Comparison of ENCODE assay signal across 1 cellular context in genomic region chr15:38589502-38589901, GRCh38.
TF ChIP-seq lines count a peak whose summit lies in the region.

No MANE protein-coding gene starts in this region.

TF ChIP-seq in K562, 482 proteins besides CTCF, POLR2A, EP300 and RAD21 (continued from another document and continues in another):
- TF ChIP-seq, protein P1, sequence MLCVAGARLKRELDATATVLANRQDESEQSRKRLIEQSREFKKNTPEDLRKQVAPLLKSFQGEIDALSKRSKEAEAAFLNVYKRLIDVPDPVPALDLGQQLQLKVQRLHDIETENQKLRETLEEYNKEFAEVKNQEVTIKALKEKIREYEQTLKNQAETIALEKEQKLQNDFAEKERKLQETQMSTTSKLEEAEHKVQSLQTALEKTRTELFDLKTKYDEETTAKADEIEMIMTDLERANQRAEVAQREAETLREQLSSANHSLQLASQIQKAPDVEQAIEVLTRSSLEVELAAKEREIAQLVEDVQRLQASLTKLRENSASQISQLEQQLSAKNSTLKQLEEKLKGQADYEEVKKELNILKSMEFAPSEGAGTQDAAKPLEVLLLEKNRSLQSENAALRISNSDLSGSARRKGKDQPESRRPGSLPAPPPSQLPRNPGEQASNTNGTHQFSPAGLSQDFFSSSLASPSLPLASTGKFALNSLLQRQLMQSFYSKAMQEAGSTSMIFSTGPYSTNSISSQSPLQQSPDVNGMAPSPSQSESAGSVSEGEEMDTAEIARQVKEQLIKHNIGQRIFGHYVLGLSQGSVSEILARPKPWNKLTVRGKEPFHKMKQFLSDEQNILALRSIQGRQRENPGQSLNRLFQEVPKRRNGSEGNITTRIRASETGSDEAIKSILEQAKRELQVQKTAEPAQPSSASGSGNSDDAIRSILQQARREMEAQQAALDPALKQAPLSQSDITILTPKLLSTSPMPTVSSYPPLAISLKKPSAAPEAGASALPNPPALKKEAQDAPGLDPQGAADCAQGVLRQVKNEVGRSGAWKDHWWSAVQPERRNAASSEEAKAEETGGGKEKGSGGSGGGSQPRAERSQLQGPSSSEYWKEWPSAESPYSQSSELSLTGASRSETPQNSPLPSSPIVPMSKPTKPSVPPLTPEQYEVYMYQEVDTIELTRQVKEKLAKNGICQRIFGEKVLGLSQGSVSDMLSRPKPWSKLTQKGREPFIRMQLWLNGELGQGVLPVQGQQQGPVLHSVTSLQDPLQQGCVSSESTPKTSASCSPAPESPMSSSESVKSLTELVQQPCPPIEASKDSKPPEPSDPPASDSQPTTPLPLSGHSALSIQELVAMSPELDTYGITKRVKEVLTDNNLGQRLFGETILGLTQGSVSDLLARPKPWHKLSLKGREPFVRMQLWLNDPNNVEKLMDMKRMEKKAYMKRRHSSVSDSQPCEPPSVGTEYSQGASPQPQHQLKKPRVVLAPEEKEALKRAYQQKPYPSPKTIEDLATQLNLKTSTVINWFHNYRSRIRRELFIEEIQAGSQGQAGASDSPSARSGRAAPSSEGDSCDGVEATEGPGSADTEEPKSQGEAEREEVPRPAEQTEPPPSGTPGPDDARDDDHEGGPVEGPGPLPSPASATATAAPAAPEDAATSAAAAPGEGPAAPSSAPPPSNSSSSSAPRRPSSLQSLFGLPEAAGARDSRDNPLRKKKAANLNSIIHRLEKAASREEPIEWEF (CRISPR knock-in tag; IDR thresholded peaks at IDR 0.05), result no peak
- TF ChIP-seq SMARCE1 (IDR thresholded peaks at IDR 0.05) (peak; percentile 87), IRF9 (tag; IDR thresholded peaks at IDR 0.05) (peak; percentile 77), ARID1B (IDR thresholded peaks at IDR 0.05) (peak; percentile 87), CXXC5 (CRISPR knock-in tag; IDR thresholded peaks at IDR 0.05) (peak; percentile 64; the same call in 1 of the 2 replicates), JUND (IDR thresholded peaks at IDR 0.05; ENCODE audit: borderline replicate concordance, low read depth, low read length) (peak; percentile 99), JUND (tag; IDR thresholded peaks at IDR 0.05; ENCODE audit: borderline replicate concordance, low read depth, low read length) (peak; percentile 97), ZNF511 (CRISPR knock-in tag; IDR thresholded peaks at IDR 0.05) (no peak), SAP30 (IDR thresholded peaks at IDR 0.05; ENCODE audit: borderline replicate concordance, insufficient read depth, low read depth, low read length, poor library complexity, severe bottlenecking) (no peak), STAG1 (CRISPR knock-in tag; IDR thresholded peaks at IDR 0.05; ENCODE audit: borderline replicate concordance) (no peak), ARNT (IDR thresholded peaks at IDR 0.05) (peak in 1 of 2 experiments; percentile 43; a peak in 1 of 4 replicates), NR2C2 (CRISPR knock-in tag; IDR thresholded peaks at IDR 0.05) (no peak), NR2C2 (tag; IDR thresholded peaks at IDR 0.05) (peak; percentile 34; the same call in 1 of the 2 replicates), FOXM1 (IDR thresholded peaks at IDR 0.05; ENCODE audit: low read depth) (no peak), FOXM1 (CRISPR knock-in tag; IDR thresholded peaks at IDR 0.05; ENCODE audit: low read depth) (no peak), CEBPG (CRISPR knock-in tag; IDR thresholded peaks at IDR 0.05) (peak; percentile 95), CEBPG (tag; conservative IDR thresholded peaks at IDR 0.05 in 1 of 2, IDR thresholded peaks at IDR 0.05 in 1 of 2) (peak; percentile 97 to 98), TEAD4 (IDR thresholded peaks at IDR 0.05; ENCODE audit: low read length) (peak; percentile 52; the same call in 1 of the 2 replicates), TEAD4 (CRISPR knock-in tag; IDR thresholded peaks at IDR 0.05; ENCODE audit: borderline replicate concordance) (no peak), TEAD2 (tag; IDR thresholded peaks at IDR 0.05) (no peak), TCF3 (CRISPR knock-in tag; IDR thresholded peaks at IDR 0.05) (peak; percentile 30; the same call in 1 of the 2 replicates), DPF2 (IDR thresholded peaks at IDR 0.05) (peak; percentile 94), MBD2 (IDR thresholded peaks at IDR 0.05; ENCODE audit: borderline replicate concordance, low read depth) (no peak), TRIM24 (IDR thresholded peaks at IDR 0.05) (peak; percentile 64 to 82; a peak in 3 of 4 replicates), SMC3 (conservative IDR thresholded peaks at IDR 0.05; ENCODE audit: insufficient read depth, low read depth, low read length) (no peak), EP400 (IDR thresholded peaks at IDR 0.05) (peak; percentile 49; the same call in 1 of the 2 replicates), KLF6 (CRISPR knock-in tag; IDR thresholded peaks at IDR 0.05; ENCODE audit: borderline replicate concordance) (no peak), HDAC8 (tag; IDR thresholded peaks at IDR 0.05) (no peak), JUNB (CRISPR knock-in tag; conservative IDR thresholded peaks at IDR 0.05) (0 out of 2 replicates have a peak, but pooled peaks have one; percentile 11), CTBP1 (IDR thresholded peaks at IDR 0.05; ENCODE audit: borderline replicate concordance) (peak; percentile 50; the same call in 1 of the 2 replicates), DACH1 (IDR thresholded peaks at IDR 0.05; ENCODE audit: partially characterized antibody) (peak; percentile 13), PTTG1 (tag; IDR thresholded peaks at IDR 0.05; ENCODE audit: low read depth) (no peak), GATA2 (CRISPR knock-in tag; IDR thresholded peaks at IDR 0.05) (peak; percentile 33; the same call in 1 of the 2 replicates), HDAC3 (IDR thresholded peaks at IDR 0.05; ENCODE audit: borderline replicate concordance, partially characterized antibody) (peak; percentile 16), ZNF445 (CRISPR knock-in tag; IDR thresholded peaks at IDR 0.05; ENCODE audit: low read depth) (no peak), ZNF584 (CRISPR knock-in tag; IDR thresholded peaks at IDR 0.05; ENCODE audit: low read depth) (peak; percentile 66; the same call in 1 of the 2 replicates), ZNF644 (tag; IDR thresholded peaks at IDR 0.05; ENCODE audit: low read depth) (no peak)
- TF ChIP-seq, protein P2, sequence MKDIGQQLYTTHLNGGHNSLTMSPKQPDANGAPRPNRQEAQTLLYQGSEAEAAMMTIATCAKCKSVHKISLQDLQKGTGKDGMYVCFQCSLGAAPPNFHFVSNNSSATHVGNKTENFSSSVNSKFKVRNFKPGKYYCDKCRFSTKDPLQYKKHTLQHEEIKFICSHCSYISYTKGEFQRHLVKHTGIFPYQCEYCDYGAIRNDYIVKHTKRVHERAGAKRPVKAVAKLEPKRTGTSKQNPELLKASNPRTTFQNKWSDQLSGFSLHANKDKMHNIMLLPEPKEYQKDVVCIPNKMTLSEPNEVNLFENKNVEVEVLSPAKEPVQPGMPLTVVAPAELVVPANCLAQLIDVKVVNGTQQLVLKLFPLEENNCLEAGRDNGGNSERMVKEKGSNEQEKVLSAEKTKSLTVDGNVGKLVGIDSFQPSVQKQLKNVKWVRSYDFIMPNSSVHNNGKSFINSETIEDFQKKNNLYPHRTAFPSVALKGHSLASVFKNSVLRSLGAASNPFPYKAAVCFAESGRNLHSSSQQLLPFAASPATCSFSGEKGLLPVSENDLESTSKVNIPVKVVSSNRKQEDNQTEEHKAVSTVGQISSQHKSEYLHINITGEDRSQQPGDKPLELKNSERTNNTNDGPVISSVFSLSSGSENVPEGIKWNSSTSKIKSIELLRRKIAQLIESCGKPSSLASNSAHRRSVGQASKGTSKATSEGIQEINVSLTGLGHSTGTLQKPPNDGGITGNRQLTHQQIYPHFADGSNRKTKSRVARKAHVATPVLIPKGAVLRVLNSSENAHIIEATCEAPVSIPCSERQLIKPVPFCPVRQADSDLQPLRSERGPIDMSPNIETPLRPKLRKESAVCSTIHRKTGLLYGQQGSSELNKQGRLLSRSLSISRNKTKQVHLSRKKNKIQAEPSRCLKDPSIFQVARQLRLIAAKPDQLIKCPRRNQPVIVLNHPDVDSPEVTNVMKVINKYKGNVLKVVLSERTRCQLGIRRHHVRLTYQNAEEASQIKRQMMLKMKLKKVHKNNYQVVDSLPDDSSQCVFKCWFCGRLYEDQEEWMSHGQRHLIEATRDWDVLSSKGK (CRISPR knock-in tag; IDR thresholded peaks at IDR 0.05), result no peak
- TF ChIP-seq, protein P3, sequence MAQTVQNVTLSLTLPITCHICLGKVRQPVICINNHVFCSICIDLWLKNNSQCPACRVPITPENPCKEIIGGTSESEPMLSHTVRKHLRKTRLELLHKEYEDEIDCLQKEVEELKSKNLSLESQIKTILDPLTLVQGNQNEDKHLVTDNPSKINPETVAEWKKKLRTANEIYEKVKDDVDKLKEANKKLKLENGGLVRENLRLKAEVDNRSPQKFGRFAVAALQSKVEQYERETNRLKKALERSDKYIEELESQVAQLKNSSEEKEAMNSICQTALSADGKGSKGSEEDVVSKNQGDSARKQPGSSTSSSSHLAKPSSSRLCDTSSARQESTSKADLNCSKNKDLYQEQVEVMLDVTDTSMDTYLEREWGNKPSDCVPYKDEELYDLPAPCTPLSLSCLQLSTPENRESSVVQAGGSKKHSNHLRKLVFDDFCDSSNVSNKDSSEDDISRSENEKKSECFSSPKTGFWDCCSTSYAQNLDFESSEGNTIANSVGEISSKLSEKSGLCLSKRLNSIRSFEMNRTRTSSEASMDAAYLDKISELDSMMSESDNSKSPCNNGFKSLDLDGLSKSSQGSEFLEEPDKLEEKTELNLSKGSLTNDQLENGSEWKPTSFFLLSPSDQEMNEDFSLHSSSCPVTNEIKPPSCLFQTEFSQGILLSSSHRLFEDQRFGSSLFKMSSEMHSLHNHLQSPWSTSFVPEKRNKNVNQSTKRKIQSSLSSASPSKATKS (CRISPR knock-in tag; IDR thresholded peaks at IDR 0.05), result no peak
- TF ChIP-seq, protein P4, sequence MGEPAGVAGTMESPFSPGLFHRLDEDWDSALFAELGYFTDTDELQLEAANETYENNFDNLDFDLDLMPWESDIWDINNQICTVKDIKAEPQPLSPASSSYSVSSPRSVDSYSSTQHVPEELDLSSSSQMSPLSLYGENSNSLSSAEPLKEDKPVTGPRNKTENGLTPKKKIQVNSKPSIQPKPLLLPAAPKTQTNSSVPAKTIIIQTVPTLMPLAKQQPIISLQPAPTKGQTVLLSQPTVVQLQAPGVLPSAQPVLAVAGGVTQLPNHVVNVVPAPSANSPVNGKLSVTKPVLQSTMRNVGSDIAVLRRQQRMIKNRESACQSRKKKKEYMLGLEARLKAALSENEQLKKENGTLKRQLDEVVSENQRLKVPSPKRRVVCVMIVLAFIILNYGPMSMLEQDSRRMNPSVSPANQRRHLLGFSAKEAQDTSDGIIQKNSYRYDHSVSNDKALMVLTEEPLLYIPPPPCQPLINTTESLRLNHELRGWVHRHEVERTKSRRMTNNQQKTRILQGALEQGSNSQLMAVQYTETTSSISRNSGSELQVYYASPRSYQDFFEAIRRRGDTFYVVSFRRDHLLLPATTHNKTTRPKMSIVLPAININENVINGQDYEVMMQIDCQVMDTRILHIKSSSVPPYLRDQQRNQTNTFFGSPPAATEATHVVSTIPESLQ (CRISPR knock-in tag; IDR thresholded peaks at IDR 0.05), result no peak
- TF ChIP-seq, protein P5, sequence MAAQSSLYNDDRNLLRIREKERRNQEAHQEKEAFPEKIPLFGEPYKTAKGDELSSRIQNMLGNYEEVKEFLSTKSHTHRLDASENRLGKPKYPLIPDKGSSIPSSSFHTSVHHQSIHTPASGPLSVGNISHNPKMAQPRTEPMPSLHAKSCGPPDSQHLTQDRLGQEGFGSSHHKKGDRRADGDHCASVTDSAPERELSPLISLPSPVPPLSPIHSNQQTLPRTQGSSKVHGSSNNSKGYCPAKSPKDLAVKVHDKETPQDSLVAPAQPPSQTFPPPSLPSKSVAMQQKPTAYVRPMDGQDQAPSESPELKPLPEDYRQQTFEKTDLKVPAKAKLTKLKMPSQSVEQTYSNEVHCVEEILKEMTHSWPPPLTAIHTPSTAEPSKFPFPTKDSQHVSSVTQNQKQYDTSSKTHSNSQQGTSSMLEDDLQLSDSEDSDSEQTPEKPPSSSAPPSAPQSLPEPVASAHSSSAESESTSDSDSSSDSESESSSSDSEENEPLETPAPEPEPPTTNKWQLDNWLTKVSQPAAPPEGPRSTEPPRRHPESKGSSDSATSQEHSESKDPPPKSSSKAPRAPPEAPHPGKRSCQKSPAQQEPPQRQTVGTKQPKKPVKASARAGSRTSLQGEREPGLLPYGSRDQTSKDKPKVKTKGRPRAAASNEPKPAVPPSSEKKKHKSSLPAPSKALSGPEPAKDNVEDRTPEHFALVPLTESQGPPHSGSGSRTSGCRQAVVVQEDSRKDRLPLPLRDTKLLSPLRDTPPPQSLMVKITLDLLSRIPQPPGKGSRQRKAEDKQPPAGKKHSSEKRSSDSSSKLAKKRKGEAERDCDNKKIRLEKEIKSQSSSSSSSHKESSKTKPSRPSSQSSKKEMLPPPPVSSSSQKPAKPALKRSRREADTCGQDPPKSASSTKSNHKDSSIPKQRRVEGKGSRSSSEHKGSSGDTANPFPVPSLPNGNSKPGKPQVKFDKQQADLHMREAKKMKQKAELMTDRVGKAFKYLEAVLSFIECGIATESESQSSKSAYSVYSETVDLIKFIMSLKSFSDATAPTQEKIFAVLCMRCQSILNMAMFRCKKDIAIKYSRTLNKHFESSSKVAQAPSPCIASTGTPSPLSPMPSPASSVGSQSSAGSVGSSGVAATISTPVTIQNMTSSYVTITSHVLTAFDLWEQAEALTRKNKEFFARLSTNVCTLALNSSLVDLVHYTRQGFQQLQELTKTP (IDR thresholded peaks at IDR 0.05; ENCODE audit: low read depth in 1 of 2, partially characterized antibody in 2 of 2), result no peak
- TF ChIP-seq, protein P6, sequence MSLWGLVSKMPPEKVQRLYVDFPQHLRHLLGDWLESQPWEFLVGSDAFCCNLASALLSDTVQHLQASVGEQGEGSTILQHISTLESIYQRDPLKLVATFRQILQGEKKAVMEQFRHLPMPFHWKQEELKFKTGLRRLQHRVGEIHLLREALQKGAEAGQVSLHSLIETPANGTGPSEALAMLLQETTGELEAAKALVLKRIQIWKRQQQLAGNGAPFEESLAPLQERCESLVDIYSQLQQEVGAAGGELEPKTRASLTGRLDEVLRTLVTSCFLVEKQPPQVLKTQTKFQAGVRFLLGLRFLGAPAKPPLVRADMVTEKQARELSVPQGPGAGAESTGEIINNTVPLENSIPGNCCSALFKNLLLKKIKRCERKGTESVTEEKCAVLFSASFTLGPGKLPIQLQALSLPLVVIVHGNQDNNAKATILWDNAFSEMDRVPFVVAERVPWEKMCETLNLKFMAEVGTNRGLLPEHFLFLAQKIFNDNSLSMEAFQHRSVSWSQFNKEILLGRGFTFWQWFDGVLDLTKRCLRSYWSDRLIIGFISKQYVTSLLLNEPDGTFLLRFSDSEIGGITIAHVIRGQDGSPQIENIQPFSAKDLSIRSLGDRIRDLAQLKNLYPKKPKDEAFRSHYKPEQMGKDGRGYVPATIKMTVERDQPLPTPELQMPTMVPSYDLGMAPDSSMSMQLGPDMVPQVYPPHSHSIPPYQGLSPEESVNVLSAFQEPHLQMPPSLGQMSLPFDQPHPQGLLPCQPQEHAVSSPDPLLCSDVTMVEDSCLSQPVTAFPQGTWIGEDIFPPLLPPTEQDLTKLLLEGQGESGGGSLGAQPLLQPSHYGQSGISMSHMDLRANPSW (CRISPR knock-in tag; IDR thresholded peaks at IDR 0.05), result no peak
